ENCODE assay signal across 1 cellular context in genomic region chr5:126837242-126837641, GRCh38.
TF ChIP-seq lines count a peak whose summit lies in the region.

No MANE protein-coding gene starts in this region.

TF ChIP-seq in H1, 55 proteins besides CTCF, POLR2A, EP300 and RAD21 (continued from another document):
- peak; percentile 26; the same call in 1 of the 2 replicates for TF ChIP-seq POLR2AphosphoS5 (IDR thresholded peaks at IDR 0.05; ENCODE audit: low read depth, low read length)
- TF ChIP-seq BACH1 (IDR thresholded peaks at IDR 0.05; ENCODE audit: low read length) = no peak
- TF ChIP-seq YY1 (IDR thresholded peaks at IDR 0.05; ENCODE audit: low read depth, low read length) = no peak
